10 cellular contexts compared by ENCODE assay signal in genomic region chr1:205588691-205589445, GRCh38. TPM values are rescaled to one million over a fixed set of nuclear protein-coding genes. Genes with fewer than 3 reads are reported as not detected.
DNase-seq lines count a peak whose midpoint lies in the region; ATAC-seq and TF ChIP-seq lines count a peak whose summit lies in the region.
"Had no signal": no experiment of that assay in that cellular context is flagged by ENCODE, and none has a peak within 500 bp of the region (broad histone marks: within the 10 kb centered on the region; RNA-seq: fewer than 3 reads in every experiment).

No MANE protein-coding gene starts in this region.

- BruUV-seq in Calu3 (replicated peaks; lab: Mats Ljungman, UMichigan): no TSS peak

- H3K4me1 Mint-ChIP-seq in Calu3 (ENCODE audit: low read depth, unreplicated experiment) (peaks cover 47% of the 10 kb centered on the region), T-helper 17 cell (peaks cover 10% of the 10 kb centered on the region), T-cell (peaks cover 27 to 33% (median 31%) of the 10 kb centered on the region in 3 donors)

- no peaks in the 10 kb centered on the region for H3K9me3 ChIP-seq in T-helper 17 cell (ENCODE audit: control insufficient read depth, low read length, poor library complexity, severe bottlenecking)
- H3K9me3 ChIP-seq in iPS DF 6.9 (ENCODE audit: control insufficient read depth, insufficient read depth, low read length): no peaks in the 10 kb centered on the region

- WGBS in iPS DF 6.9 (ENCODE audit: insufficient coverage, insufficient read length): no CpG with 5 or more reads among the region's 13 CpGs

- H3K4me3 Mint-ChIP-seq in Calu3 (ENCODE audit: low read depth, unreplicated experiment): no peak overlapping the region
- no peak overlapping the region for H3K4me3 Mint-ChIP-seq in T-helper 17 cell
- H3K4me3 Mint-ChIP-seq in T-cell: no peak overlapping the region

- H3K27me3 Mint-ChIP-seq in Calu3 (ENCODE audit: unreplicated experiment): no peaks in the 10 kb centered on the region
- H3K27me3 Mint-ChIP-seq in T-helper 17 cell: peaks cover 15% of the 10 kb centered on the region
- no peaks in the 10 kb centered on the region for H3K27me3 Mint-ChIP-seq in T-cell
- H3K27me3 Mint-ChIP-seq: naive B cell had no signal

- peaks cover 14% of the 10 kb centered on the region for H3K36me3 Mint-ChIP-seq in Calu3 (ENCODE audit: insufficient read depth, unreplicated experiment)
- no peaks in the 10 kb centered on the region for H3K36me3 Mint-ChIP-seq in T-helper 17 cell (ENCODE audit: low read depth)
- H3K36me3 Mint-ChIP-seq in T-cell: no peaks in the 10 kb centered on the region
- H3K36me3 Mint-ChIP-seq: naive B cell had no signal

- H3K4me3 ChIP-seq in GM12875 (ENCODE audit: low read depth, low read length) (no peak overlapping the region), iPS DF 6.9 (ENCODE audit: low read length) (no peak overlapping the region)
- H3K4me3 ChIP-seq: SK-N-MC had no signal

- POLR2A ChIA-PET in T-cell (lab: Charles Lee): interaction anchor here in 1 of 2 donors (0.7 kb wide), 1 partner anchor 33 kb away, joined by 5 read pairs; no protein-coding TSS in a partner anchor

- H3K4me1 ChIP-seq in iPS DF 6.9 (ENCODE audit: control insufficient read depth, insufficient read depth, low read length): peaks cover 3% of the 10 kb centered on the region; the same call in 1 of the 2 replicates

- ATAC-seq in T-helper 17 cell (no peak), GM18858 (IDR thresholded peaks at IDR 0.05; ENCODE audit: unreplicated experiment) (no peak), GM19467 (IDR thresholded peaks at IDR 0.05; ENCODE audit: unreplicated experiment) (no peak), T-cell (replicated peaks in 1 of 4) (no peak)

- intact Hi-C loops in Calu3 (cut with micrococcal nuclease; ENCODE audit: unreplicated experiment): no loop called here

- H3K27ac Mint-ChIP-seq in Calu3 (ENCODE audit: unreplicated experiment): peak overlapping the region; percentile 16
- H3K27ac Mint-ChIP-seq in T-helper 17 cell: peak overlapping the region; percentile 45
- peak overlapping the region in 1 of 2 donors; percentile 56 for H3K27ac Mint-ChIP-seq in T-cell

- no peaks in the 10 kb centered on the region for H3K36me3 ChIP-seq in iPS DF 6.9 (ENCODE audit: control insufficient read depth, insufficient read depth, low read length)

- H3K9me3 Mint-ChIP-seq in Calu3 (ENCODE audit: low read depth, unreplicated experiment) (no peaks in the 10 kb centered on the region), T-cell (no peaks in the 10 kb centered on the region)
- H3K9me3 Mint-ChIP-seq: naive B cell had no signal

- no peaks in the 10 kb centered on the region for H3K27me3 ChIP-seq in iPS DF 6.9 (ENCODE audit: control insufficient read depth, insufficient read depth, low read length)

- CTCF ChIA-PET in Calu3 (lab: Charles Lee): interaction anchor here (0.7 to 5.5 kb wide), 11 partner anchors 11 to 86 kb away, joined by 3 to 90 read pairs (median 7); partner anchors contain the start of gene ELK4
- CTCF ChIA-PET in T-cell (lab: Charles Lee): interaction anchor here (0.6 to 8.4 kb wide), 7 partner anchors 43 to 518 kb away, joined by 3 to 142 read pairs (median 3); partner anchors contain the start of gene ELK4 (in 1 of the 2)

- DNase-seq in Calu3 (peak; percentile 61), T-helper 17 cell (no peak), iPS DF 6.9 (ENCODE audit: low read depth, low spot score) (peak; percentile 47), T-cell (no peak), GM19240 (ENCODE audit: insufficient read length, low spot score) (no peak)
- DNase-seq: naive B cell had no signal

- peak; percentile 33 for TF ChIP-seq CTCF in Calu3 (IDR thresholded peaks at IDR 0.05; ENCODE audit: unreplicated experiment)
- peak; percentile 57; the same call in 1 of the 2 replicates for TF ChIP-seq CTCF in GM12875 (IDR thresholded peaks at IDR 0.05; ENCODE audit: borderline replicate concordance, insufficient read depth, low read depth, low read length)

- no peak overlapping the region for H3K27ac ChIP-seq in iPS DF 6.9 (ENCODE audit: low read length)
- H3K27ac ChIP-seq: SK-N-MC had no signal

RNA-seq across cellular contexts. Expression of gene ELK4, which starts 42.9 kb away (rescaled TPM):
- total RNA-seq in Calu3 (2022): 110 and 122 TPM in 2 replicates
- 100 to 1,000 TPM in 1 of 2 donors, 10 to 100 TPM in 1; 92.8 to 100 TPM for total RNA-seq in T-helper 17 cell
- 100 to 1,000 TPM; 131 to 185 (median 173) TPM for total RNA-seq in T-cell

Comparison
In these comparisons a context has a peak if more than half of its experiments do, and no peak if none do; other contexts are left out.
1. DNase-seq: peak in Calu3 (single experiment) and iPS DF 6.9 (single experiment); none in T-helper 17 cell (0 of 3), T-cell (0 of 34) and GM19240 (single experiment).